9 cellular contexts compared by ENCODE assay signal in the genomic region with DNA sequence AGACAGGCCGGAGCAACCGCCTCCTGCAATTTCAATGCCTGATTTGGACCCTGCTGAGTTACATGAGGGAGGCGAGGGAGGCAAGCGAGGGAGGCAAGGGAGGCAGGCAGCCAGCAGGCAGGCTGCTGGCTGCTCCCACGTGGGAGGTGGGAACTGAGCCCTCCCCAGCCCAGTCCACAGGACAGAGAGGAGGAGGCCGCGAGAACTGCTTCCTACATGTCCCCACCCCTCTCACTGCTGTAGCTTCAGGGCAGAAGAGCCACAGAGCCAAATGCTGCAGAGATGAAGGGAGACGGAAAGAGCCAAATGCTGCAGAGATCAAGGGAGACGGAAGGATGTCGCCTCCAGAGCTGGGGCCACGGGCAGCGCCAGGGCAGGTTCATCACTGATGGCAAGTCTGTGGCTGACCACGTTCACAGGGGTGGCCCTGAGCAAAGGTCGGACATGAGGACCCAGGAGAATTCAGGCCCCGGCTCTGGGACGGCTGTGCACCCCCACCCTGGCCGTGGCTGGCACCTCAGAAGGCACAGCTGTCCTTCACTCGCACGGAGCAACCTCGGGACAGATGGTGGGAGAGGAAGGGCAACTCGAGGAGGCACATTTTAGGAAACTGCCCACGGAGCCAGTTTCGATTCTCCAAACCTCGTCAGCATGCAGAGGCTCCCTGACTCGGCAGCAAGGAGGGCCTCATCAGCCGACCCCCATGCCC. TPM values are rescaled to one million over a fixed set of nuclear protein-coding genes. Genes with fewer than 3 reads are reported as not detected.
DNase-seq lines count a peak whose midpoint lies in the region; ATAC-seq and TF ChIP-seq lines count a peak whose summit lies in the region.
"Had no signal": no experiment of that assay in that cellular context is flagged by ENCODE, and none has a peak within 500 bp of the region (broad histone marks: within the 10 kb centered on the region; RNA-seq: fewer than 3 reads in every experiment).

No MANE protein-coding gene starts in this region.

- no peaks in the 10 kb centered on the region for H4K20me1 ChIP-seq in MM.1S (ENCODE audit: insufficient read depth, low read length)

- peak overlapping the region; percentile 52 for H3K4me3 Mint-ChIP-seq in activated T-cell treated with anti-CD3 and anti-CD28 coated beads, Interleukin-2, amount 50 U/mL, for 4 hours

- no peak for TF ChIP-seq POLR2A in lower leg skin (IDR thresholded peaks at IDR 0.05)

- no peaks in the 10 kb centered on the region for H3K9me3 Mint-ChIP-seq in activated T-cell treated with anti-CD3 and anti-CD28 coated beads, Interleukin-2, amount 50 U/mL, for 4 hours

- ATAC-seq in activated T-cell treated with anti-CD3 and anti-CD28 coated beads, Interleukin-2, amount 50 U/mL, for 4 hours, result peak in 1 of 2 donors; percentile 44
- no peak for ATAC-seq in GM19455 (IDR thresholded peaks at IDR 0.05; ENCODE audit: unreplicated experiment)

- H3K4me3 ChIP-seq in MM.1S (ENCODE audit: low read length), result no peak overlapping the region
- no peak overlapping the region for H3K4me3 ChIP-seq in lower leg skin (ENCODE audit: low read depth, poor library complexity, severe bottlenecking)

- no peaks in the 10 kb centered on the region for H3K79me2 ChIP-seq in MM.1S (ENCODE audit: low read length)

- TF ChIP-seq CTCF in MM.1S (IDR thresholded peaks at IDR 0.05; ENCODE audit: low read length) (no peak), lower leg skin (IDR thresholded peaks at IDR 0.05) (no peak)

- WGBS in lower leg skin, 2 donors, result 28 to 31% methylated on average over 24 to 26 of the region's 26 CpGs

- H3K27me3 ChIP-seq in MM.1S (replicated peaks; ENCODE audit: insufficient read depth, low read length), result peaks cover 100% of the 10 kb centered on the region

- no peak for DNase-seq in activated T-cell treated with anti-CD3 and anti-CD28 coated beads, Interleukin-2, amount 50 U/mL, for 4 hours
- no peak for DNase-seq in activated T-cell treated with anti-CD3 and anti-CD28 coated beads for 4 hours
- peak; percentile 90 for DNase-seq in cerebellar cortex (ENCODE audit: low spot score)
- peak; percentile 82 for DNase-seq in medulla oblongata (ENCODE audit: extremely low spot score)
- DNase-seq in MM.1S, result no peak
- no peak for DNase-seq in lower leg skin (ENCODE audit: low spot score in 2 of 2)
- DNase-seq: NCI-H69 had no signal

- H3K27me3 Mint-ChIP-seq in activated T-cell treated with anti-CD3 and anti-CD28 coated beads, Interleukin-2, amount 50 U/mL, for 4 hours (ENCODE audit: low read depth), result no peaks in the 10 kb centered on the region

- no peaks in the 10 kb centered on the region for H3K9me2 ChIP-seq in MM.1S (replicated peaks; ENCODE audit: insufficient read depth, low read length)

- H3K9ac ChIP-seq in MM.1S (ENCODE audit: low read length), result no peak overlapping the region

- H3K9me3 ChIP-seq in MM.1S (replicated peaks; ENCODE audit: insufficient read depth, low read length), result no peaks in the 10 kb centered on the region

- H3K4me1 Mint-ChIP-seq in activated T-cell treated with anti-CD3 and anti-CD28 coated beads, Interleukin-2, amount 50 U/mL, for 4 hours (ENCODE audit: low read depth), result peaks cover 49% of the 10 kb centered on the region

- no peak overlapping the region for H3K4me2 ChIP-seq in MM.1S (ENCODE audit: low read depth, low read length)

- intact Hi-C loops in lower leg skin (cut with DNase I; ENCODE audit: low total_unique reads), result no loop called here

- no peaks in the 10 kb centered on the region for H3K36me3 ChIP-seq in MM.1S (replicated peaks; ENCODE audit: insufficient read depth, low read length)

- H3K27ac ChIP-seq in temporal lobe (ENCODE audit: low read depth, low read length) (peak overlapping the region; percentile 71), MM.1S (ENCODE audit: low read length) (no peak overlapping the region)

- H3K36me3 Mint-ChIP-seq in activated T-cell treated with anti-CD3 and anti-CD28 coated beads, Interleukin-2, amount 50 U/mL, for 4 hours (ENCODE audit: insufficient read depth), result no peaks in the 10 kb centered on the region

- H3K4me1 ChIP-seq in MM.1S (ENCODE audit: low read length), result no peaks in the 10 kb centered on the region

- H3F3A ChIP-seq in MM.1S (ENCODE audit: insufficient read depth, low read length), result no peaks in the 10 kb centered on the region

- H2AFZ ChIP-seq in MM.1S (ENCODE audit: low read length), result no peak overlapping the region

RNA-seq across cellular contexts. Expression of a gene that starts 21.5 kb away (rescaled TPM):
- total RNA-seq in activated T-cell treated with anti-CD3 and anti-CD28 coated beads, Interleukin-2, amount 50 U/mL, for 4 hours, result 1 to 10 TPM; 1.3 to 2.2 (median 1.9) TPM
- total RNA-seq in temporal lobe (5.4 TPM), lower leg skin (10 to 100 TPM in 3 of 4 donors, 1 to 10 TPM in 1; 8.6 to 22.9 (median 15.9) TPM)

Comparison
In these comparisons a context has a peak if more than half of its experiments do, and no peak if none do; other contexts are left out.
1. DNase-seq: peak in cerebellar cortex (single experiment) and medulla oblongata (single experiment); none in activated T-cell treated with anti-CD3 and anti-CD28 coated beads, Interleukin-2, amount 50 U/mL, for 4 hours (single experiment), activated T-cell treated with anti-CD3 and anti-CD28 coated beads for 4 hours (single experiment), MM.1S (single experiment) and lower leg skin (0 of 2).